In genomic region chr3:77816470-77816869, GRCh38 we compare ENCODE assay signal across 32 cellular contexts.
"Had no signal": no experiment of that assay in that cellular context is flagged by ENCODE, and none has a peak within 500 bp of the region (broad histone marks: within the 10 kb centered on the region; RNA-seq: fewer than 3 reads in every experiment).

No MANE protein-coding gene starts in this region.

- H3K36me3 ChIP-seq: ascending aorta, cardiac muscle cell, MG63, Peyer's patch, SJSA1, WERI-Rb-1 had no signal

- H3K27ac ChIP-seq: ascending aorta, cardiac muscle cell, Peyer's patch, SJSA1, WERI-Rb-1 had no signal

- H3K27me3 ChIP-seq: ascending aorta, cardiac muscle cell, MG63, Peyer's patch, SJSA1 had no signal

- H3K4me1 ChIP-seq: ascending aorta, Peyer's patch, SJSA1 had no signal

- H3K9me3 ChIP-seq: ascending aorta, MG63, Peyer's patch, SJSA1 had no signal

- DNase-seq: activated CD4-positive, alpha-beta memory T cell treated with anti-CD3 and anti-CD28 coated beads, Interleukin-2, amount 10 ng/mL, durations not matched to agents 7 days and 5 days; activated CD4-positive, alpha-beta T cell treated with anti-CD3 and anti-CD28 coated beads for 1 hour; activated CD4-positive, alpha-beta T cell treated with anti-CD3 and anti-CD28 coated beads for 48 hours; activated CD4-positive, CD25-positive, alpha-beta regulatory T cell; activated CD8-positive, alpha-beta memory T cell treated with anti-CD3 and anti-CD28 coated beads for 24 hours; activated CD8-positive, alpha-beta memory T cell treated with anti-CD3 and anti-CD28 coated beads, Interleukin-2, amount 10 ng/mL, durations not matched to agents 7 days and 5 days; activated CD8-positive, alpha-beta memory T cell treated with anti-CD3 and anti-CD28 coated beads, Interleukin-2, amount 50 U/mL, for 48 hours; activated effector memory CD4-positive, alpha-beta T cell treated with anti-CD3 and anti-CD28 coated beads, Interleukin-2, amount 50 U/mL, for 16 hours; activated naive CD4-positive, alpha-beta T cell; activated naive CD4-positive, alpha-beta T cell treated with anti-CD3 and anti-CD28 coated beads, Interleukin-2, amount 50 U/mL, for 16 hours; activated naive CD8-positive, alpha-beta T cell treated with anti-CD3 and anti-CD28 coated beads for 36 hours; activated T-cell treated with anti-CD3 and anti-CD28 coated beads, Interleukin-2, amount 50 U/mL, for 48 hours; amygdala; Kasumi-1; MG63; NCI-H1048; NCI-H1105 treated with DMSO at 0.1 percent for 48 hours; NCI-H1436; NCI-H1694; NCI-H1930; NCI-H2081 treated with DMSO at 0.1 percent for 48 hours; NCI-H226; NCI-H524 treated with DMSO at 0.1 percent for 48 hours; PC-3; Peyer's patch; RPMI8226; SHP77 treated with DMSO at 0.1 percent for 48 hours; T1000; WERI-Rb-1 had no signal

- H3K4me3 ChIP-seq: ascending aorta, cardiac muscle cell, MG63, Peyer's patch, SJSA1 had no signal
